In the genomic region with DNA sequence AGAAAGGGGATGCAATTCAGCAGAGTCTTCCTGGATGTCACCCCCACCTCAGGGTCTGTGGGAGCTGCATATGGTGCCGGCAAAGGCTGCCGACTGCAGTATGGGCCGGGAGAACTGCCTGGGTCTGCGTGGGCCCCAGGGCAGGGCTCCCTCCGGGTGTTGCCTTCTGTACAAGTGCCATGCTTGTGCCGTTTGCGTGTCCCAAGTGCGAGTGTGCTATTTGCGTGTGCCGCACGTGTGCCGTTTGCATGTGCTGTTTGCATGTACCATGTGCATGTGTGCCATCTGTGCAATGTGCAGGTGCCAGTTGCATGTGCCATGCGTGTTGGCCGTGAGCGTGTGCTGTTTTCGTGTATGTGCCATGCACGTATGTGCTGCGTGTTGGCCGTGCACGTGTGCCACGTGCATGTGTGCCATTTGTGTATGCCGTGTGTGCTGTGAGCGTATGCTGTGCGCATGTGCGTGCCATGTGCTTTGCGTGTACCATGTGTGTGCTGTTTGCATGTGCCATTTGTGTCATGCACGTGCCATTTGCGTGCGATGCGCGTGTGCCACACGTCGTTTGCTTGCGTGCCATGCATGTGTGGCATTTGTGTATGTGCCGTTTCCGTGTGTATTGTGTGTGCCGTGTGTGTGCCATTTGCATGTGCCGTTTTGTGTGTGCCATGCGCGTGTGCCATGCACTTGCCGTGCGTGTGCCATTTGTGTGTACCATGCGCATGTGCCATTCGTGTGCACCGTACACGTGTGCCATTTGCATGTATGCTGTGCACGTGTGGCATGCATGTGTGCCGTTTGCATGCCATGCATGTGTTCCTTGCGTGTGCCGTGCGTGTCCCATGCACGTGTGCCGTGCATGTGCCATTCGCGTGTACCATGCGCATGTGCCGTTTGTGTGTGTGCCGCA, we compare ENCODE assay signal across 27 cellular contexts. TPM values are rescaled to one million over a fixed set of nuclear protein-coding genes. Genes with fewer than 3 reads are reported as not detected.
DNase-seq lines count a peak whose midpoint lies in the region; ATAC-seq and TF ChIP-seq lines count a peak whose summit lies in the region.
"Had no signal": no experiment of that assay in that cellular context is flagged by ENCODE, and none has a peak within 500 bp of the region (broad histone marks: within the 10 kb centered on the region; RNA-seq: fewer than 3 reads in every experiment).

No MANE protein-coding gene starts in this region.

- peak; percentile 28 for TF ChIP-seq POLR2A in HCT116 (IDR thresholded peaks at IDR 0.05; ENCODE audit: borderline replicate concordance, extremely low read depth, insufficient read depth, insufficient read length)

- ATAC-seq in HCT116 (no peak), GM21390 (IDR thresholded peaks at IDR 0.05; ENCODE audit: unreplicated experiment) (no peak)
- ATAC-seq in stimulated activated naive B cell treated with anti-CD40 and anti-IgM and Interleukin-4, amounts not matched to agents 10 μg/mL and 1 μg/mL and 100 μg/mL, for 72 hours (replicated peaks): no peak
- no peak for ATAC-seq in activated CD8-positive, alpha-beta memory T cell treated with anti-CD3 and anti-CD28 coated beads, Interleukin-2, amount 10 ng/mL, durations not matched to agents 7 days and 5 days
- ATAC-seq: activated CD4-positive, CD25-positive, alpha-beta regulatory T cell treated with anti-CD3 and anti-CD28 coated beads, Interleukin-2, amount 50 U/mL, for 24 hours; left cardiac atrium; T-cell had no signal

- H3K27me3 ChIP-seq in HCT116 (ENCODE audit: insufficient read depth, low read length): no peaks in the 10 kb centered on the region
- H3K27me3 ChIP-seq in PC-9 (ENCODE audit: insufficient read depth, low read depth): no peaks in the 10 kb centered on the region
- H3K27me3 ChIP-seq: testis had no signal

- H3K4me1 Mint-ChIP-seq in glutamatergic neuron (ENCODE audit: low read depth, unreplicated experiment): peaks cover 5% of the 10 kb centered on the region
- peaks cover 17 to 22% of the 10 kb centered on the region in 2 donors for H3K4me1 Mint-ChIP-seq in stimulated activated naive B cell treated with anti-CD40 and anti-IgM and Interleukin-4, amounts not matched to agents 10 μg/mL and 1 μg/mL and 100 μg/mL, for 72 hours
- peaks cover 7% of the 10 kb centered on the region for H3K4me1 Mint-ChIP-seq in activated CD8-positive, alpha-beta memory T cell treated with anti-CD3 and anti-CD28 coated beads, Interleukin-2, amount 10 ng/mL, durations not matched to agents 7 days and 5 days

- H3K4me3 Mint-ChIP-seq in glutamatergic neuron (ENCODE audit: unreplicated experiment): peak overlapping the region; percentile 73
- no peak overlapping the region for H3K4me3 Mint-ChIP-seq in stimulated activated naive B cell treated with anti-CD40 and anti-IgM and Interleukin-4, amounts not matched to agents 10 μg/mL and 1 μg/mL and 100 μg/mL, for 72 hours
- H3K4me3 Mint-ChIP-seq in activated CD8-positive, alpha-beta memory T cell treated with anti-CD3 and anti-CD28 coated beads, Interleukin-2, amount 10 ng/mL, durations not matched to agents 7 days and 5 days: no peak overlapping the region
- H3K4me3 Mint-ChIP-seq: activated CD4-positive, alpha-beta memory T cell treated with anti-CD3 and anti-CD28 coated beads for 36 hours; memory B cell; T-cell had no signal

- no peak for TF ChIP-seq CTCF in HCT116 (IDR thresholded peaks at IDR 0.05 in 2 of 3, conservative IDR thresholded peaks at IDR 0.05 in 1 of 3; ENCODE audit: borderline replicate concordance in 1 of 3, insufficient read depth in 1 of 3, low read depth in 2 of 3, low read length in 2 of 3)
- no peak for TF ChIP-seq CTCF in PC-9 (conservative IDR thresholded peaks at IDR 0.05)
- TF ChIP-seq CTCF in glutamatergic neuron (IDR thresholded peaks at IDR 0.05; ENCODE audit: partially characterized antibody, unreplicated experiment): no peak

- RAD21 ChIA-PET in HCT116 (lab: Charles Lee; ENCODE audit: low non-redundant PET in 1 of 2, low total read pairs in 2 of 2, uncharacterized antibody in 2 of 2, unreplicated experiment in 2 of 2): no interaction called here

- H3K4me2 ChIP-seq in HCT116 (ENCODE audit: low read length) (no peak overlapping the region), PC-9 (0 out of 2 replicates have a peak overlapping the region, but pooled peaks have one; percentile 65)

- H3K4me1 ChIP-seq in HCT116 (ENCODE audit: control insufficient read depth in 1 of 2, insufficient read depth in 2 of 2, low read length in 2 of 2) (peaks cover 14 to 43% of the 10 kb centered on the region in 2 experiments; a peak in 3 of 4 replicates), PC-9 (replicated peaks; ENCODE audit: insufficient read depth) (peaks cover 26% of the 10 kb centered on the region)

- H3K9me3 ChIP-seq in HCT116 (ENCODE audit: control insufficient read depth in 1 of 2, insufficient read depth in 1 of 2, low read depth in 1 of 2, low read length in 2 of 2): no peaks in the 10 kb centered on the region
- H3K9me3 ChIP-seq in PC-9 (ENCODE audit: insufficient read depth, low read depth): no peaks in the 10 kb centered on the region
- H3K9me3 ChIP-seq: testis had no signal

- BruUV-seq in HCT116 (replicated peaks; lab: Mats Ljungman, UMichigan) (no TSS peak), PC-9 (replicated peaks; lab: Mats Ljungman, UMichigan) (no TSS peak)

- H3K9me2 ChIP-seq in HCT116 (ENCODE audit: insufficient read depth) (no peaks in the 10 kb centered on the region), PC-9 (ENCODE audit: insufficient read depth) (no peaks in the 10 kb centered on the region)

- no peak overlapping the region; the same call in 1 of the 2 replicates for H3K27ac ChIP-seq in HCT116 (ENCODE audit: low read depth, low read length)
- H3K27ac ChIP-seq in PC-9: no peak overlapping the region
- H3K27ac ChIP-seq: testis had no signal

- no peaks in the 10 kb centered on the region for H3K36me3 Mint-ChIP-seq in glutamatergic neuron (ENCODE audit: unreplicated experiment)
- peaks cover 6 to 14% of the 10 kb centered on the region in 2 donors for H3K36me3 Mint-ChIP-seq in stimulated activated naive B cell treated with anti-CD40 and anti-IgM and Interleukin-4, amounts not matched to agents 10 μg/mL and 1 μg/mL and 100 μg/mL, for 72 hours
- no peaks in the 10 kb centered on the region for H3K36me3 Mint-ChIP-seq in activated CD8-positive, alpha-beta memory T cell treated with anti-CD3 and anti-CD28 coated beads, Interleukin-2, amount 10 ng/mL, durations not matched to agents 7 days and 5 days
- H3K36me3 Mint-ChIP-seq: activated CD4-positive, alpha-beta memory T cell treated with anti-CD3 and anti-CD28 coated beads for 36 hours; brain; CD4-positive, CD25-positive, alpha-beta regulatory T cell; memory B cell; T-cell had no signal

- TF ChIP-seq RAD21 in HCT116 (IDR thresholded peaks at IDR 0.05; ENCODE audit: low read depth): no peak

- no peak overlapping the region for H3K9ac ChIP-seq in HCT116 (ENCODE audit: low read length)

- H3K79me2 ChIP-seq in HCT116 (ENCODE audit: insufficient read depth, low read length): peaks cover 19% of the 10 kb centered on the region
- H3K79me2 ChIP-seq in PC-9 (ENCODE audit: low read depth): peaks cover 27% of the 10 kb centered on the region

- CTCF ChIA-PET in HCT116 (lab: Charles Lee): no interaction called here
- CTCF ChIA-PET in PC-9 (lab: Charles Lee): no interaction called here
- CTCF ChIA-PET in activated CD8-positive, alpha-beta memory T cell treated with anti-CD3 and anti-CD28 coated beads, Interleukin-2, amount 10 ng/mL, durations not matched to agents 7 days and 5 days (lab: Charles Lee): no interaction called here

- H2AFZ ChIP-seq in HCT116 (ENCODE audit: low read depth, low read length, poor library complexity, severe bottlenecking) (no peak overlapping the region), PC-9 (no peak overlapping the region)

- H3K27me3 Mint-ChIP-seq in glutamatergic neuron (ENCODE audit: unreplicated experiment): peaks cover 12% of the 10 kb centered on the region
- H3K27me3 Mint-ChIP-seq in stimulated activated naive B cell treated with anti-CD40 and anti-IgM and Interleukin-4, amounts not matched to agents 10 μg/mL and 1 μg/mL and 100 μg/mL, for 72 hours: no peaks in the 10 kb centered on the region
- H3K27me3 Mint-ChIP-seq in activated CD8-positive, alpha-beta memory T cell treated with anti-CD3 and anti-CD28 coated beads, Interleukin-2, amount 10 ng/mL, durations not matched to agents 7 days and 5 days: no peaks in the 10 kb centered on the region
- H3K27me3 Mint-ChIP-seq: activated CD4-positive, alpha-beta memory T cell treated with anti-CD3 and anti-CD28 coated beads for 36 hours; CD4-positive, CD25-positive, alpha-beta regulatory T cell; memory B cell; T-cell had no signal

- H3K4me3 ChIP-seq in HCT116 (replicated peaks in 1 of 2; ENCODE audit: low read depth in 1 of 2, low read length in 2 of 2) (no peak overlapping the region), PC-9 (no peak overlapping the region)
- H3K4me3 ChIP-seq: smooth muscle cell, testis had no signal

- H3F3A ChIP-seq in PC-9 (ENCODE audit: insufficient read depth, low read depth): peaks cover 41% of the 10 kb centered on the region; the same call in 1 of the 2 replicates

- POLR2A ChIA-PET in HCT116 (lab: Charles Lee) (no interaction called here), PC-9 (lab: Charles Lee; ENCODE audit: unreplicated experiment) (no interaction called here)

- H3K36me3 ChIP-seq in HCT116 (ENCODE audit: control insufficient read depth in 1 of 2, insufficient read depth in 2 of 2, low read length in 2 of 2): no peaks in the 10 kb centered on the region
- H3K36me3 ChIP-seq in PC-9 (ENCODE audit: low read depth): no peaks in the 10 kb centered on the region

- H4K20me1 ChIP-seq in HCT116 (ENCODE audit: insufficient read depth) (no peaks in the 10 kb centered on the region), PC-9 (ENCODE audit: insufficient read depth) (peaks cover 4% of the 10 kb centered on the region; the same call in 1 of the 2 replicates)

- peak overlapping the region; percentile 85 for H3K27ac Mint-ChIP-seq in glutamatergic neuron (ENCODE audit: unreplicated experiment)
- peak overlapping the region; percentile 37 for H3K27ac Mint-ChIP-seq in stimulated activated naive B cell treated with anti-CD40 and anti-IgM and Interleukin-4, amounts not matched to agents 10 μg/mL and 1 μg/mL and 100 μg/mL, for 72 hours
- H3K27ac Mint-ChIP-seq in activated CD8-positive, alpha-beta memory T cell treated with anti-CD3 and anti-CD28 coated beads, Interleukin-2, amount 10 ng/mL, durations not matched to agents 7 days and 5 days: no peak overlapping the region
- H3K27ac Mint-ChIP-seq: activated CD4-positive, alpha-beta memory T cell treated with anti-CD3 and anti-CD28 coated beads for 36 hours; CD4-positive, CD25-positive, alpha-beta regulatory T cell; memory B cell; T-cell had no signal

- intact Hi-C loops in HCT116 (cut with micrococcal nuclease): no loop called here
- intact Hi-C loops in PC-9 (cut with micrococcal nuclease; ENCODE audit: unreplicated experiment): loop anchor here (2.0 kb wide), 1 partner anchor 15 kb away; no protein-coding TSS in a partner anchor

- DNase-seq in HCT116 (ENCODE audit: low read depth, low spot score): no peak
- DNase-seq in PC-9: no peak
- no peak for DNase-seq in glutamatergic neuron
- no peak for DNase-seq in stimulated activated naive B cell treated with anti-CD40 and anti-IgM and Interleukin-4, amounts not matched to agents 10 μg/mL and 1 μg/mL and 100 μg/mL, for 72 hours
- DNase-seq in activated CD8-positive, alpha-beta memory T cell treated with anti-CD3 and anti-CD28 coated beads, Interleukin-2, amount 10 ng/mL, durations not matched to agents 7 days and 5 days: no peak
- DNase-seq in GM03348 (ENCODE audit: low spot score): no peak
- DNase-seq: activated CD4-positive, alpha-beta memory T cell treated with anti-CD3 and anti-CD28 coated beads for 36 hours; activated effector memory CD4-positive, alpha-beta T cell treated with anti-CD3 and anti-CD28 coated beads, Interleukin-2, amount 50 U/mL, for 16 hours; CD4-positive, CD25-positive, alpha-beta regulatory T cell; DMS 273 treated with DMSO at 0.1 percent for 48 hours; effector CD4-positive, alpha-beta T cell; foreskin fibroblast; HCEC 1CT; left cardiac atrium; NCI-H2081 treated with DMSO at 0.1 percent for 48 hours; NCI-H446; OCI-M1; SIG-M5; stimulated activated CD4-positive, alpha-beta T cell treated with anti-CD3 and anti-CD28 coated beads, Interleukin-2, amount 100 ng/mL, for 24 hours; T-cell; testis had no signal

- peaks cover 15% of the 10 kb centered on the region for H3K9me3 Mint-ChIP-seq in glutamatergic neuron (ENCODE audit: unreplicated experiment)
- H3K9me3 Mint-ChIP-seq in stimulated activated naive B cell treated with anti-CD40 and anti-IgM and Interleukin-4, amounts not matched to agents 10 μg/mL and 1 μg/mL and 100 μg/mL, for 72 hours: no peaks in the 10 kb centered on the region
- H3K9me3 Mint-ChIP-seq in activated CD8-positive, alpha-beta memory T cell treated with anti-CD3 and anti-CD28 coated beads, Interleukin-2, amount 10 ng/mL, durations not matched to agents 7 days and 5 days (ENCODE audit: low read depth): peaks cover 3% of the 10 kb centered on the region
- H3K9me3 Mint-ChIP-seq: activated CD4-positive, alpha-beta memory T cell treated with anti-CD3 and anti-CD28 coated beads for 36 hours; brain; CD4-positive, CD25-positive, alpha-beta regulatory T cell; memory B cell; T-cell had no signal

RNA-seq across cellular contexts. Expression of gene TAS1R3, which starts 1.5 kb away (rescaled TPM):
- total RNA-seq in HCT116 (2021; ENCODE audit: unreplicated experiment) (0.07 TPM), PC-9 (2021) (0.57 and 1.2 TPM in 2 replicates), glutamatergic neuron (ENCODE audit: unreplicated experiment) (1.3 TPM)
- 0.33 and 0.37 TPM in 2 replicates for polyA plus RNA-seq in HCT116 (2012)
- under 1 TPM; 0.77 to 0.82 TPM for total RNA-seq in activated CD8-positive, alpha-beta memory T cell treated with anti-CD3 and anti-CD28 coated beads, Interleukin-2, amount 10 ng/mL, durations not matched to agents 7 days and 5 days
- total RNA-seq: MCF 10A had no signal

RNA-seq across cellular contexts. Expression of gene CPTP, which starts 5.0 kb away (rescaled TPM):
- total RNA-seq in HCT116 (2021; ENCODE audit: unreplicated experiment) (16.3 TPM), PC-9 (2021) (33.7 and 37.0 TPM in 2 replicates), glutamatergic neuron (ENCODE audit: unreplicated experiment) (18.7 TPM)
- 11.2 and 13.9 TPM in 2 replicates for polyA plus RNA-seq in HCT116 (2012)
- total RNA-seq in activated CD8-positive, alpha-beta memory T cell treated with anti-CD3 and anti-CD28 coated beads, Interleukin-2, amount 10 ng/mL, durations not matched to agents 7 days and 5 days: 10 to 100 TPM; 17.6 to 18.5 TPM

RNA-seq across cellular contexts. Expression of gene INTS11, which starts 5.1 kb away (rescaled TPM):
- 161 TPM for total RNA-seq in HCT116 (2021; ENCODE audit: unreplicated experiment)
- 161 and 165 TPM in 2 replicates for polyA plus RNA-seq in HCT116 (2012)
- total RNA-seq in PC-9 (2021): 130 and 150 TPM in 2 replicates
- total RNA-seq in glutamatergic neuron (ENCODE audit: unreplicated experiment): 147 TPM
- 100 to 1,000 TPM; 126 to 135 TPM for total RNA-seq in activated CD8-positive, alpha-beta memory T cell treated with anti-CD3 and anti-CD28 coated beads, Interleukin-2, amount 10 ng/mL, durations not matched to agents 7 days and 5 days

RNA-seq across cellular contexts. Expression of gene DVL1, which starts 19.7 kb away (rescaled TPM):
- total RNA-seq in HCT116 (2021; ENCODE audit: unreplicated experiment): 160 TPM
- 193 and 219 TPM in 2 replicates for polyA plus RNA-seq in HCT116 (2012)
- 95.8 and 98.4 TPM in 2 replicates for total RNA-seq in PC-9 (2021)
- 124 TPM for total RNA-seq in glutamatergic neuron (ENCODE audit: unreplicated experiment)
- total RNA-seq in activated CD8-positive, alpha-beta memory T cell treated with anti-CD3 and anti-CD28 coated beads, Interleukin-2, amount 10 ng/mL, durations not matched to agents 7 days and 5 days: 10 to 100 TPM; 35.2 to 42.0 TPM

RNA-seq across cellular contexts. Expression of gene PUSL1, which starts 21.2 kb away (rescaled TPM):
- total RNA-seq in HCT116 (2021; ENCODE audit: unreplicated experiment) (47.2 TPM), PC-9 (2021) (18.0 and 18.9 TPM in 2 replicates), glutamatergic neuron (ENCODE audit: unreplicated experiment) (45.5 TPM)
- 29.8 and 33.2 TPM in 2 replicates for polyA plus RNA-seq in HCT116 (2012)
- total RNA-seq in activated CD8-positive, alpha-beta memory T cell treated with anti-CD3 and anti-CD28 coated beads, Interleukin-2, amount 10 ng/mL, durations not matched to agents 7 days and 5 days: 10 to 100 TPM; 26.3 to 27.2 TPM
